8 cellular contexts compared by ENCODE assay signal in the genomic region with DNA sequence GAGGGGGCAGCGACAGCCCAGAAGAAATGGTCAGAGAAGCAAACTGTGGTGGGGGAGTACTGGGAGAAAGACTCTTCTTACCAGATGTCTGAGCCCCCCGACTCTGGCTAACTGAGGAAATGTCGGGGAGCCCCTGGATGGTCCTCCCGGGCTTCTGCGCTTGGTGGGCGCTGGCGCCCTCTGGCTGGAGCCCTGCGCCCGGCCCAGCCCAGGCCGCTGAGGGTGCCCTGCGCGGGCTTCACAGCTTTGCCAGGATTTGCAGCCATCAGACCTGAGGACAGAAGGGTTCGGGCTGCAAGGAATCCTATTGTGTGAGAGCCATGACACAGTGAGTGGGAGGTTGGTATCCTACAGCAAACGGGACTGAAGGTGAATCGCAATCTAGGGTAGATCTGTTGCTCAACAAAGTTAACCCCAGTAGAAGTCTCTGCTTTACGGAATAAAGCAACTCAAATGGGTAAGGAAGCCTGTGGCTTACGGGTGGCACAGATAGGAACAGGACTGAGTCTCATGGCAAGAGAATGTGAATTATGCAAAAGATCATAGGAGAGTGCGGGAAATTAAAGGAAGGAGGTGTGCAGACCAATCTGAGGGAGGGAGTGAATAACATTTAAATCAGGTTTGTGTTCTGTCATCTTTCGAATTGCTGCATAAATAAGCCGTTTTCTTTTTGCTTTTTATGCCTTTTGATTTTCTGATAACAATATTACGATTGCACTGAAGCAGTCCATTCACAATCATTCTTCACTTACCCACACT. TPM values are rescaled to one million over a fixed set of nuclear protein-coding genes. Genes with fewer than 3 reads are reported as not detected.
DNase-seq lines count a peak whose midpoint lies in the region; ATAC-seq, FAIRE-seq and TF ChIP-seq lines count a peak whose summit lies in the region.
"Had no signal": no experiment of that assay in that cellular context is flagged by ENCODE, and none has a peak within 500 bp of the region (broad histone marks: within the 10 kb centered on the region; RNA-seq: fewer than 3 reads in every experiment).

No MANE protein-coding gene starts in this region.

- TF ChIP-seq CTCF in K562 (IDR thresholded peaks at IDR 0.05 in 2 of 3, conservative IDR thresholded peaks at IDR 0.05 in 1 of 3; ENCODE audit: insufficient read depth in 2 of 3, low read depth in 1 of 3, low read length in 3 of 3), result peak in 2 of 3 experiments; percentile 29 to 31; a peak in 4 of 6 replicates
- peak; percentile 67 for TF ChIP-seq CTCF in progenitor cell of endocrine pancreas (IDR thresholded peaks at IDR 0.05; ENCODE audit: unreplicated experiment)

- peaks cover 26% of the 10 kb centered on the region for H3K27me3 Mint-ChIP-seq in progenitor cell of endocrine pancreas

- H3K36me3 ChIP-seq in K562 (ENCODE audit: control insufficient read depth, insufficient read depth, low read length), result no peaks in the 10 kb centered on the region

- ATAC-seq in K562, result peak; percentile 75

- CTCF ChIA-PET in K562 (lab: Yijun Ruan, JAX; ENCODE audit: low intra/inter-chr PET ratio), result interaction anchor here (0.6 kb wide), 1 partner anchor 1348 kb away, joined by 3 read pairs; no protein-coding TSS in a partner anchor

- DNase-seq in GDM1 (lab: John Stamatoyannopoulos, UW) (peak; percentile 2), H4 (ENCODE audit: low spot score) (peak; percentile 14), NCI-H345 treated with DMSO at 0.1 percent for 48 hours (lab: John Stamatoyannopoulos, UW; ENCODE audit: unreplicated experiment) (peak; percentile 59), K562 (ENCODE audit: extremely low read depth in 1 of 4, low spot score in 3 of 4) (peak in 1 of 4 experiments; percentile 8), hypothalamus (lab: John Stamatoyannopoulos, UW) (peak in 49 of 51 donors; percentile 8 to 88 (median 67)), progenitor cell of endocrine pancreas (ENCODE audit: low spot score, unreplicated experiment) (peak; percentile 48), retina (no peak)

- H3K9me3 ChIP-seq in K562 (replicated peaks; ENCODE audit: control insufficient read depth, insufficient read depth, low read depth, low read length), result no peaks in the 10 kb centered on the region

- no peak overlapping the region for H3K27ac ChIP-seq in K562 (ENCODE audit: extremely low read depth, low read depth, low read length)

- no peaks in the 10 kb centered on the region for H3K9me3 Mint-ChIP-seq in progenitor cell of endocrine pancreas (ENCODE audit: low read depth)

- H3K4me2 ChIP-seq in K562 (ENCODE audit: insufficient read depth, low read length), result no peak overlapping the region

- no peak for FAIRE-seq in K562 (lab: Jason Lieb, UNC)
- FAIRE-seq: colon had no signal

- no peak for TF ChIP-seq POLR2A in K562 (conservative IDR thresholded peaks at IDR 0.05)

- H3K4me3 ChIP-seq in K562, result no peak overlapping the region

- peaks cover 0 to 10% of the 10 kb centered on the region in 2 experiments; a peak in 2 of 5 replicates for H3K4me1 ChIP-seq in K562 (replicated peaks in 1 of 2; ENCODE audit: control insufficient read depth in 2 of 2, insufficient read depth in 2 of 2, low read length in 2 of 2)

- H3K36me3 Mint-ChIP-seq in progenitor cell of endocrine pancreas (ENCODE audit: insufficient read depth), result no peaks in the 10 kb centered on the region

- intact Hi-C loops in K562 (cut with micrococcal nuclease), result loop anchor here (5.0 kb wide), 1 partner anchor 75 kb away; no protein-coding TSS in a partner anchor

- peaks cover 30% of the 10 kb centered on the region for H3K4me1 Mint-ChIP-seq in progenitor cell of endocrine pancreas (ENCODE audit: low read depth)

- peak overlapping the region; percentile 72 for H3K4me3 Mint-ChIP-seq in progenitor cell of endocrine pancreas (ENCODE audit: low read depth)

- 9% methylated on average over 20 of the region's 21 CpGs for WGBS in K562 (ENCODE audit: insufficient coverage, low coverage, missing lambda C conversion rate)

- POLR2A ChIA-PET in K562 (lab: Yijun Ruan, JAX), result no interaction called here

- in situ Hi-C loops in K562 (cut with MboI), result no loop called here

- H3K27ac Mint-ChIP-seq in progenitor cell of endocrine pancreas, result no peak overlapping the region

- no peak overlapping the region for H2AFZ ChIP-seq in K562 (ENCODE audit: low read depth, low read length)

- BruUV-seq in K562 (replicated peaks; lab: Mats Ljungman, UMichigan), result no TSS peak

- H3K9me1 ChIP-seq in K562 (ENCODE audit: control insufficient read depth, insufficient read depth, low read length), result no peaks in the 10 kb centered on the region

- H3K9ac ChIP-seq in K562 (ENCODE audit: insufficient read depth in 1 of 2, low read depth in 2 of 2, low read length in 2 of 2), result no peak overlapping the region

- H4K20me1 ChIP-seq in K562 (replicated peaks; ENCODE audit: control insufficient read depth, insufficient read depth, low read length), result no peaks in the 10 kb centered on the region

- no peaks in the 10 kb centered on the region for H3K79me2 ChIP-seq in K562 (ENCODE audit: control insufficient read depth, insufficient read depth, low read length)

- peaks cover 0 to 17% of the 10 kb centered on the region in 2 experiments; a peak in 3 of 5 replicates for H3K27me3 ChIP-seq in K562 (ENCODE audit: control insufficient read depth in 2 of 2, insufficient read depth in 2 of 2, low read length in 2 of 2)

- peak; percentile 38 to 48 for TF ChIP-seq RAD21 in K562 (CRISPR knock-in tag; conservative IDR thresholded peaks at IDR 0.05 in 1 of 2, IDR thresholded peaks at IDR 0.05 in 1 of 2)

- TF ChIP-seq EP300 in K562 (IDR thresholded peaks at IDR 0.05; ENCODE audit: low read length), result no peak

TF ChIP-seq in K562, 482 proteins besides CTCF, POLR2A, EP300 and RAD21 (continues in another document):
- TF ChIP-seq EP400 (IDR thresholded peaks at IDR 0.05) (no peak), TBP (optimal IDR thresholded peaks at IDR 0.05; ENCODE audit: low read depth, low read length) (no peak), DACH1 (IDR thresholded peaks at IDR 0.05; ENCODE audit: partially characterized antibody) (no peak), ZNF124 (CRISPR knock-in tag; IDR thresholded peaks at IDR 0.05) (no peak), KDM2B (CRISPR knock-in tag; IDR thresholded peaks at IDR 0.05) (no peak), SNRNP70 (optimal IDR thresholded peaks at IDR 0.05; ENCODE audit: low read depth, low read length) (no peak)
- TF ChIP-seq, protein P1, sequence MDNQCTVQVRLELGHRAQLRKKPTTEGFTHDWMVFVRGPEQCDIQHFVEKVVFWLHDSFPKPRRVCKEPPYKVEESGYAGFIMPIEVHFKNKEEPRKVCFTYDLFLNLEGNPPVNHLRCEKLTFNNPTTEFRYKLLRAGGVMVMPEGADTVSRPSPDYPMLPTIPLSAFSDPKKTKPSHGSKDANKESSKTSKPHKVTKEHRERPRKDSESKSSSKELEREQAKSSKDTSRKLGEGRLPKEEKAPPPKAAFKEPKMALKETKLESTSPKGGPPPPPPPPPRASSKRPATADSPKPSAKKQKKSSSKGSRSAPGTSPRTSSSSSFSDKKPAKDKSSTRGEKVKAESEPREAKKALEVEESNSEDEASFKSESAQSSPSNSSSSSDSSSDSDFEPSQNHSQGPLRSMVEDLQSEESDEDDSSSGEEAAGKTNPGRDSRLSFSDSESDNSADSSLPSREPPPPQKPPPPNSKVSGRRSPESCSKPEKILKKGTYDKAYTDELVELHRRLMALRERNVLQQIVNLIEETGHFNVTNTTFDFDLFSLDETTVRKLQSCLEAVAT (IDR thresholded peaks at IDR 0.05), result no peak
- TF ChIP-seq, protein P2, sequence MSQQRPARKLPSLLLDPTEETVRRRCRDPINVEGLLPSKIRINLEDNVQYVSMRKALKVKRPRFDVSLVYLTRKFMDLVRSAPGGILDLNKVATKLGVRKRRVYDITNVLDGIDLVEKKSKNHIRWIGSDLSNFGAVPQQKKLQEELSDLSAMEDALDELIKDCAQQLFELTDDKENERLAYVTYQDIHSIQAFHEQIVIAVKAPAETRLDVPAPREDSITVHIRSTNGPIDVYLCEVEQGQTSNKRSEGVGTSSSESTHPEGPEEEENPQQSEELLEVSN (IDR thresholded peaks at IDR 0.05; ENCODE audit: borderline replicate concordance in 1 of 2, extremely low read depth in 1 of 2, insufficient read depth in 1 of 2, insufficient read length in 1 of 2, low read depth in 1 of 2, low read length in 1 of 2, poor library complexity in 1 of 2, severe bottlenecking in 1 of 2), result no peak
- TF ChIP-seq, protein P3, sequence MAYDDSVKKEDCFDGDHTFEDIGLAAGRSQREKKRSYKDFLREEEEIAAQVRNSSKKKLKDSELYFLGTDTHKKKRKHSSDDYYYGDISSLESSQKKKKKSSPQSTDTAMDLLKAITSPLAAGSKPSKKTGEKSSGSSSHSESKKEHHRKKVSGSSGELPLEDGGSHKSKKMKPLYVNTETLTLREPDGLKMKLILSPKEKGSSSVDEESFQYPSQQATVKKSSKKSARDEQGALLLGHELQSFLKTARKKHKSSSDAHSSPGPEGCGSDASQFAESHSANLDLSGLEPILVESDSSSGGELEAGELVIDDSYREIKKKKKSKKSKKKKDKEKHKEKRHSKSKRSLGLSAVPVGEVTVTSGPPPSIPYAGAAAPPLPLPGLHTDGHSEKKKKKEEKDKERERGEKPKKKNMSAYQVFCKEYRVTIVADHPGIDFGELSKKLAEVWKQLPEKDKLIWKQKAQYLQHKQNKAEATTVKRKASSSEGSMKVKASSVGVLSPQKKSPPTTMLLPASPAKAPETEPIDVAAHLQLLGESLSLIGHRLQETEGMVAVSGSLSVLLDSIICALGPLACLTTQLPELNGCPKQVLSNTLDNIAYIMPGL (CRISPR knock-in tag; IDR thresholded peaks at IDR 0.05), result no peak

RNA-seq across cellular contexts. Expression of a gene that starts 0.7 kb away (rescaled TPM):
- total RNA-seq in H4 (2014; rRNA removed; shearing (Covaris generic)), result 0.43 and 1.0 TPM in 2 replicates
- total RNA-seq in K562 (2011; cell fraction: chromatin; rRNA removed; ENCODE audit: low replicate concordance), result not detected in 2 replicates
- total RNA-seq in K562 (2011; cell fraction: nucleolus; rRNA removed), result not detected in 2 replicates
- total RNA-seq in K562 (2011; cell fraction: nucleoplasm; rRNA removed), result not detected in 2 replicates
- total RNA-seq in K562 (2014; rRNA removed) (not detected in 2 replicates), K562 (2014; rRNA removed; fragmentation: Illumina TruSeq; extraction: Trizol) (not detected in 2 replicates), K562 (2015; rRNA removed; fragmentation: Illumina TruSeq; extraction: Trizol) (not detected in 2 replicates), K562 (2021) (0.04 TPM in 1 of 2 replicates, not detected in the other), progenitor cell of endocrine pancreas (23.3 and 27.4 TPM in 2 replicates)
- polyA plus RNA-seq in K562 (2011; rRNA removed) (not detected in 2 replicates), K562 (2014; fragmentation: Illumina TruSeq; extraction: Trizol) (not detected in 2 replicates), K562 (2014; fragmentation: Nextera tagmentation; extraction: Ambion mirVana) (not detected), K562 (2014; rRNA removed) (not detected in 2 replicates)
- not detected in 2 replicates for polyA plus RNA-seq in K562 (2011; cell fraction: cytosol; rRNA removed)
- polyA plus RNA-seq in K562 (2011; cell fraction: nucleus; rRNA removed), result not detected in 2 replicates
- polyA plus RNA-seq in K562 (2012), result 0.06 TPM in 1 of 2 replicates, not detected in the other
- not detected in 2 replicates for polyA minus RNA-seq in K562 (2011; rRNA and poly(A)+ RNA removed)
- polyA minus RNA-seq in K562 (2011; cell fraction: cytosol; rRNA and poly(A)+ RNA removed), result not detected in 2 replicates
- polyA minus RNA-seq in K562 (2011; cell fraction: nucleus; rRNA and poly(A)+ RNA removed), result not detected in 2 replicates

Comparison
In these comparisons a context has a peak if more than half of its experiments do, and no peak if none do; other contexts are left out.
1. RNA of a gene that starts 0.7 kb away (total RNA-seq): 23.3 to 27.4 TPM in progenitor cell of endocrine pancreas; 0.43 to 1.0 TPM in H4 and 0.04 TPM in K562; every median in the first group is over 10 times any median in the second.